In the genomic region with DNA sequence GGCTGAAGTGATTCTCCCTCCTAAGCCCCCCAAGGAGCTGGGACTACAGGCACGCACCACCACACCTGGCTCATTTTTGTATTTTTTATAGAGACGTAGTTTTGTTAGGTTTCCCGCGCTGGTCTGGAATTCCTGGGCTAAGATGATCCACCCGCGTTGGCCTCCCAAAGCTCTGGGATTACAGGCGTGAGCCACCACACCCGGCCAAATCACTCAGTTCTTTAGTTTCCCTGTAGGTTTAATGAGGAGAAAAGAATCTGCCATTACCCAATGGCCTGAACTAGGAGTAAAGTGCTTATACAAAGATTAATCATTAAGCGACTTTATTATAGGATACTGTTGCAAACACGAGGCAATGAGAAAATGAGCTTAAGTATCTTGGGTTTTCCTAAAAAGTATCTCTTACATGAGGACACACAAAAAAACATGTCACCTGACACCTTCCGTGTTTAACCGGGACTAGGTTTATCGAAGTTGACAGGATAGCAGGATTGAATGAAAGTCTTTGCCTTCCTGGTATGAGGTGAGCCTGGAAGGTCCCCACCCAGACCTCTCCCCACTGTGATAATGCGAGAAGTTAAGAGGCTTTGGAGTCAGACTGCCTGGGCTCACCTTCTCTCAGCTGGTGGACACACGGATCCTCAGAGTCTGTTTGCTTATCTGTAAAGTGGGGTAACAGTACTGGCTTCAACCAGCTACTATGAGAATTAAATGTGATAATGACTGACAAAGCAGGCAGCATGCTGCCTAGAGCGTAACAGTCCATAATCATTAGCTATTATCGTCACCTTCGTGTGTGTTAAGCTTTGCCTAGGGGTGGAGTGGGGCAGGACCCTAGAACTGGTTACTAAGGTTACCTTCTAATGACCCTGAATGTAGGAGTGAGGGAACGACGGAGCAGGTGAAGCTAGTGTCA, we compare ENCODE assay signal across 9 cellular contexts.
DNase-seq lines count a peak whose midpoint lies in the region; ATAC-seq, FAIRE-seq and TF ChIP-seq lines count a peak whose summit lies in the region.
"Had no signal": no experiment of that assay in that cellular context is flagged by ENCODE, and none has a peak within 500 bp of the region (broad histone marks: within the 10 kb centered on the region; RNA-seq: fewer than 3 reads in every experiment).

No MANE protein-coding gene starts in this region.

- no peaks in the 10 kb centered on the region for H3K79me2 ChIP-seq in neural progenitor cell (ENCODE audit: low read depth)

- FAIRE-seq in D721Med (lab: Jason Lieb, UNC): no peak

- H3K9ac ChIP-seq in endodermal cell (ENCODE audit: extremely low read depth, low read length, poor library complexity, severe bottlenecking): peak overlapping the region; percentile 99
- H3K9ac ChIP-seq in neural progenitor cell: no peak overlapping the region

- H3K4me1 Mint-ChIP-seq in CD4-positive, alpha-beta memory T cell: peaks cover 34 to 73% (median 47%) of the 10 kb centered on the region in 4 donors
- H3K4me1 Mint-ChIP-seq in endodermal cell: peaks cover 32% of the 10 kb centered on the region
- peaks cover 17% of the 10 kb centered on the region for H3K4me1 Mint-ChIP-seq in neural progenitor cell

- POLR2A ChIA-PET in CD4-positive, alpha-beta memory T cell (lab: Charles Lee; ENCODE audit: partially characterized antibody): interaction anchor here (0.7 to 1.3 kb wide), 3 partner anchors 135 to 198 kb away, joined by 3 to 4 read pairs (median 4); no protein-coding TSS in a partner anchor

- ATAC-seq in HG02623 (IDR thresholded peaks at IDR 0.05; ENCODE audit: unreplicated experiment): no peak

- CTCF ChIA-PET in CD4-positive, alpha-beta memory T cell (lab: Charles Lee; ENCODE audit: partially characterized antibody): interaction anchor here (0.8 to 2.2 kb wide), 5 partner anchors 10 to 331 kb away, joined by 3 to 8 read pairs (median 3); a partner anchor contains a TSS

- H3F3A ChIP-seq in neural progenitor cell (ENCODE audit: low read depth): peaks cover 10% of the 10 kb centered on the region

- peaks cover 0 to 11% of the 10 kb centered on the region in 2 donors for H3K36me3 Mint-ChIP-seq in CD4-positive, alpha-beta memory T cell
- H3K36me3 Mint-ChIP-seq in endodermal cell (ENCODE audit: low read depth): no peaks in the 10 kb centered on the region
- H3K36me3 Mint-ChIP-seq in neural progenitor cell: no peaks in the 10 kb centered on the region

- peaks cover 0 to 2% of the 10 kb centered on the region in 2 donors for H3K27me3 Mint-ChIP-seq in CD4-positive, alpha-beta memory T cell
- peaks cover 17% of the 10 kb centered on the region for H3K27me3 Mint-ChIP-seq in endodermal cell (ENCODE audit: insufficient read depth)
- H3K27me3 Mint-ChIP-seq in neural progenitor cell (ENCODE audit: insufficient read depth, low read depth): peaks cover 18% of the 10 kb centered on the region

- no peaks in the 10 kb centered on the region for H3K36me3 ChIP-seq in CD4-positive, alpha-beta memory T cell (ENCODE audit: insufficient read depth, low read length)
- H3K36me3 ChIP-seq in endodermal cell (ENCODE audit: control insufficient read depth, insufficient read depth, low read length) (no peaks in the 10 kb centered on the region), neural progenitor cell (no peaks in the 10 kb centered on the region)

- peaks cover 41% of the 10 kb centered on the region for H3K4me1 ChIP-seq in CD4-positive, alpha-beta memory T cell (ENCODE audit: insufficient read depth, low read length)
- H3K4me1 ChIP-seq in endodermal cell (ENCODE audit: control insufficient read depth, insufficient read depth, low read length) (no peaks in the 10 kb centered on the region), neural progenitor cell (no peaks in the 10 kb centered on the region)

- H3K27me3 ChIP-seq in CD4-positive, alpha-beta memory T cell (ENCODE audit: insufficient read depth, low read length): no peaks in the 10 kb centered on the region
- H3K27me3 ChIP-seq in endodermal cell (ENCODE audit: control insufficient read depth, insufficient read depth, low read length, poor library complexity, severe bottlenecking) (no peaks in the 10 kb centered on the region), neural progenitor cell (peaks cover 20% of the 10 kb centered on the region)

- no peak for TF ChIP-seq CTCF in endodermal cell (conservative IDR thresholded peaks at IDR 0.05)
- no peak for TF ChIP-seq CTCF in neural progenitor cell (IDR thresholded peaks at IDR 0.05)
- no peak for TF ChIP-seq CTCF in D721Med (IDR thresholded peaks at IDR 0.05; ENCODE audit: insufficient read depth, missing control alignments)

- H3K27ac Mint-ChIP-seq in CD4-positive, alpha-beta memory T cell: peak overlapping the region; percentile 99 to 100 (median 100)
- H3K27ac Mint-ChIP-seq in endodermal cell: peak overlapping the region; percentile 99
- peak overlapping the region; percentile 99 for H3K27ac Mint-ChIP-seq in neural progenitor cell

- intact Hi-C loops in CD4-positive, alpha-beta memory T cell (cut with micrococcal nuclease): no loop called here

- no peaks in the 10 kb centered on the region for H4K20me1 ChIP-seq in neural progenitor cell (ENCODE audit: low read depth)

- WGBS in endodermal cell (ENCODE audit: insufficient coverage in 1 of 2, insufficient read length in 1 of 2), 2 experiments: 82 to 86% methylated on average over 19 to 20 of the region's 20 CpGs

- H3K4me3 Mint-ChIP-seq in CD4-positive, alpha-beta memory T cell: peak overlapping the region; percentile 94 to 100 (median 98)
- peak overlapping the region; percentile 90 for H3K4me3 Mint-ChIP-seq in endodermal cell
- H3K4me3 Mint-ChIP-seq in neural progenitor cell: peak overlapping the region; percentile 99

- H3K9me3 ChIP-seq in CD4-positive, alpha-beta memory T cell (ENCODE audit: control insufficient read depth in 1 of 2, low read length in 2 of 2): no peaks in the 10 kb centered on the region
- H3K9me3 ChIP-seq in endodermal cell (ENCODE audit: control insufficient read depth, low read length) (no peaks in the 10 kb centered on the region), neural progenitor cell (ENCODE audit: low read depth) (no peaks in the 10 kb centered on the region)

- H2AFZ ChIP-seq in neural progenitor cell (replicated peaks): no peak overlapping the region

- peak overlapping the region; percentile 98 for H3K27ac ChIP-seq in CD4-positive, alpha-beta memory T cell (ENCODE audit: low read depth, low read length)
- H3K27ac ChIP-seq in endodermal cell (ENCODE audit: low read depth, low read length) (no peak overlapping the region), neural progenitor cell (no peak overlapping the region)

- peak overlapping the region; percentile 92 for H3K4me2 ChIP-seq in neural progenitor cell

- H3K9me3 Mint-ChIP-seq in CD4-positive, alpha-beta memory T cell: peaks cover 0 to 8% (median 0%) of the 10 kb centered on the region in 8 donors
- H3K9me3 Mint-ChIP-seq in endodermal cell (no peaks in the 10 kb centered on the region), neural progenitor cell (no peaks in the 10 kb centered on the region)

- peak in 2 of 5 donors; percentile 4 to 5 for DNase-seq in CD4-positive, alpha-beta memory T cell
- DNase-seq in NCI-H748 (lab: John Stamatoyannopoulos, UW; ENCODE audit: unreplicated experiment): peak; percentile 53
- peak; percentile 75 for DNase-seq in endodermal cell
- DNase-seq in neural progenitor cell (ENCODE audit: low spot score): no peak
- DNase-seq in NCI-H446 (lab: John Stamatoyannopoulos, UW): no peak
- no peak for DNase-seq in D721Med (ENCODE audit: insufficient read length, low spot score)
- no peak for DNase-seq in GM19240 (ENCODE audit: insufficient read length, low spot score)
- DNase-seq: NCI-H2171 had no signal

- H3K4me3 ChIP-seq in CD4-positive, alpha-beta memory T cell (ENCODE audit: low read length in 2 of 2): peak overlapping the region in 1 of 2 donors; percentile 62
- H3K4me3 ChIP-seq in endodermal cell (ENCODE audit: low read length) (peak overlapping the region; percentile 92), neural progenitor cell (peak overlapping the region; percentile 69)

Comparison
In these comparisons a context has a peak if more than half of its experiments do, and no peak if none do; other contexts are left out.
1. DNase-seq: peak in NCI-H748 (single experiment) and endodermal cell (single experiment); none in neural progenitor cell (single experiment), NCI-H446 (0 of 2), D721Med (single experiment) and GM19240 (single experiment).
2. Peak in every context shown above with its lines, with median percentiles within 50 percentile points of each other: H3K27ac Mint-ChIP-seq and H3K4me3 Mint-ChIP-seq.